In the genomic region with DNA sequence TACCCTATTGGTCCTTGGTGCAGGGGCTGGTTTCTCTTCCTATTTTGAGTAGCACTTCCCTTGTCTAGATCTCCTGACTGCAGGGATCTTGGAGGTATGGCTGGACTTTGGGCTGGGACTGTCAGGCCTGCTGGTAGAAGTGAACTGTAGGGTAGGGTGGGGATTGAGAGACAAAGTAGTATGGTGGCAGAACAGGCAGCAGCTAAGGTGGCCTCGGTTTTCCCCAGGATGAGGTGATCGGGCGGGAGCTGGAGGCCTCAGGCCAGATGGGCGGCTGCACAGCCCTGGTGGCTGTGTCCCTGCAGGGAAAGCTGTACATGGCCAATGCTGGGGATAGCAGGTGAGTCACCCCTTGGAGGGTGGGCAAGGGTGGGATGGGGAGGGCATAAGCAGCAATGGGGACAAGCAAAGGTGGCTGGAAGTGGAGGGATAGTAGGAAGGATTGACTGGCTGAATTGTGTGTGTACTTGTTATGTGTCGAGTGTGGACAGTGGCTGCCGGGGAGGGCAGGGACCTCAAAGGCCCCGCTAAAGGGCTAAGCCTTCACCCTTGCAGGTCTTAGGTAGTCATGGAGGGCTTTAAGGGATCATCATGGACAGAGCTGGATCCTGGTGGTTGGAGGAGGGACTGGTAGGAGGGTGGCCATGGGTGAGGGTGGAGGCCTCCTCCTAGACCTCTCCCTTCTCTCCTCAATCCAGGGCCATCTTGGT, we compare ENCODE assay signal across 11 cellular contexts. TPM values are rescaled to one million over a fixed set of nuclear protein-coding genes. Genes with fewer than 3 reads are reported as not detected.
DNase-seq lines count a peak whose midpoint lies in the region; ATAC-seq, FAIRE-seq and TF ChIP-seq lines count a peak whose summit lies in the region.
"Had no signal": no experiment of that assay in that cellular context is flagged by ENCODE, and none has a peak within 500 bp of the region (broad histone marks: within the 10 kb centered on the region; RNA-seq: fewer than 3 reads in every experiment).

No MANE protein-coding gene starts in this region.

- no peak for TF ChIP-seq CTCF in activated B cell treated with CpG ODN at 0.5 μM for 24 hours (IDR thresholded peaks at IDR 0.05)
- TF ChIP-seq CTCF in endothelial cell of umbilical vein (IDR thresholded peaks at IDR 0.05; ENCODE audit: extremely low read depth in 1 of 2, insufficient read depth in 1 of 2, low read depth in 1 of 2, low read length in 2 of 2), result no peak

- H3K4me3 Mint-ChIP-seq in activated CD4-positive, alpha-beta T cell treated with anti-CD3 and anti-CD28 coated beads, Interleukin-2, amount 10 ng/mL, durations not matched to agents 7 days and 5 days, result peak overlapping the region; percentile 86
- H3K4me3 Mint-ChIP-seq in activated B cell treated with CpG ODN at 0.5 μM for 24 hours, result peak overlapping the region; percentile 81
- H3K4me3 Mint-ChIP-seq in stimulated activated naive B cell treated with anti-CD40 and anti-IgM and Interleukin-4, amounts not matched to agents 10 μg/mL and 1 μg/mL and 100 μg/mL, for 72 hours, result peak overlapping the region; percentile 80 to 81

- H3K4me1 ChIP-seq in endothelial cell of umbilical vein (ENCODE audit: control insufficient read depth, extremely low read depth, insufficient read depth, low read length), result peaks cover 24% of the 10 kb centered on the region

- TF ChIP-seq POLR2A in endothelial cell of umbilical vein (IDR thresholded peaks at IDR 0.05; ENCODE audit: low read depth, low read length), result peak; percentile 8

- POLR2A ChIA-PET in activated CD4-positive, alpha-beta T cell treated with anti-CD3 and anti-CD28 coated beads, Interleukin-2, amount 10 ng/mL, durations not matched to agents 7 days and 5 days (lab: Charles Lee), result no interaction called here
- POLR2A ChIA-PET in activated B cell treated with CpG ODN at 0.5 μM for 24 hours (lab: Charles Lee), result interaction anchor here (0.7 to 12.1 kb wide), 6 partner anchors 9 to 41 kb away, joined by 5 to 147 read pairs (median 8); partner anchors contain the start of genes GLYCTK, TLR9, TWF2 and WDR82
- POLR2A ChIA-PET in endothelial cell of umbilical vein (lab: Charles Lee), result no interaction called here

- no peak overlapping the region for H3K4me3 ChIP-seq in endothelial cell of umbilical vein (replicated peaks in 1 of 3; ENCODE audit: insufficient read depth in 1 of 3, low read depth in 1 of 3, low read length in 3 of 3)

- no peak overlapping the region for H3K27ac ChIP-seq in endothelial cell of umbilical vein (ENCODE audit: insufficient read depth, low read depth, low read length)

- no TSS peak for BruUV-seq in endothelial cell of umbilical vein (replicated peaks; lab: Mats Ljungman, UMichigan)

- CTCF ChIA-PET in activated CD4-positive, alpha-beta T cell treated with anti-CD3 and anti-CD28 coated beads, Interleukin-2, amount 10 ng/mL, durations not matched to agents 7 days and 5 days (lab: Charles Lee), result interaction anchor here (0.9 to 2.6 kb wide), 9 partner anchors 8 to 31 kb away, joined by 3 to 15 read pairs (median 5); partner anchors contain the start of genes TWF2 and WDR82
- CTCF ChIA-PET in activated B cell treated with CpG ODN at 0.5 μM for 24 hours (lab: Charles Lee), result interaction anchor here (1.4 kb wide), 1 partner anchor 16 kb away, joined by 5 read pairs; no protein-coding TSS in a partner anchor
- CTCF ChIA-PET in endothelial cell of umbilical vein (lab: Charles Lee), result interaction anchor here (1.3 to 2.4 kb wide), 3 partner anchors 9 to 91 kb away, joined by 5 to 12 read pairs (median 9); partner anchors contain the start of gene TWF2

- H4K20me1 ChIP-seq in endothelial cell of umbilical vein (replicated peaks; ENCODE audit: control insufficient read depth, extremely low read depth, insufficient read depth, low read length), result no peaks in the 10 kb centered on the region

- no peaks in the 10 kb centered on the region for H3K9me3 Mint-ChIP-seq in activated CD4-positive, alpha-beta T cell treated with anti-CD3 and anti-CD28 coated beads, Interleukin-2, amount 10 ng/mL, durations not matched to agents 7 days and 5 days
- H3K9me3 Mint-ChIP-seq in activated B cell treated with CpG ODN at 0.5 μM for 24 hours, result no peaks in the 10 kb centered on the region
- H3K9me3 Mint-ChIP-seq in stimulated activated naive B cell treated with anti-CD40 and anti-IgM and Interleukin-4, amounts not matched to agents 10 μg/mL and 1 μg/mL and 100 μg/mL, for 72 hours, result peaks cover 0 to 1% of the 10 kb centered on the region in 2 donors

- no peaks in the 10 kb centered on the region for H3K9me3 ChIP-seq in endothelial cell of umbilical vein (replicated peaks; ENCODE audit: control insufficient read depth, insufficient read depth, low read length)

- no peak overlapping the region for H2AFZ ChIP-seq in endothelial cell of umbilical vein (ENCODE audit: low read depth, low read length)

- H3K79me2 ChIP-seq in endothelial cell of umbilical vein (ENCODE audit: control insufficient read depth, insufficient read depth, low read length), result no peaks in the 10 kb centered on the region

- peak overlapping the region; percentile 93 for H3K27ac Mint-ChIP-seq in activated CD4-positive, alpha-beta T cell treated with anti-CD3 and anti-CD28 coated beads, Interleukin-2, amount 10 ng/mL, durations not matched to agents 7 days and 5 days
- peak overlapping the region; percentile 68 for H3K27ac Mint-ChIP-seq in activated B cell treated with CpG ODN at 0.5 μM for 24 hours
- H3K27ac Mint-ChIP-seq in stimulated activated naive B cell treated with anti-CD40 and anti-IgM and Interleukin-4, amounts not matched to agents 10 μg/mL and 1 μg/mL and 100 μg/mL, for 72 hours, result peak overlapping the region; percentile 82

- H3K36me3 Mint-ChIP-seq in activated CD4-positive, alpha-beta T cell treated with anti-CD3 and anti-CD28 coated beads, Interleukin-2, amount 10 ng/mL, durations not matched to agents 7 days and 5 days (ENCODE audit: low read depth), result peaks cover 60% of the 10 kb centered on the region
- H3K36me3 Mint-ChIP-seq in activated B cell treated with CpG ODN at 0.5 μM for 24 hours (ENCODE audit: low read depth), result peaks cover 36% of the 10 kb centered on the region
- H3K36me3 Mint-ChIP-seq in stimulated activated naive B cell treated with anti-CD40 and anti-IgM and Interleukin-4, amounts not matched to agents 10 μg/mL and 1 μg/mL and 100 μg/mL, for 72 hours, result peaks cover 36 to 49% of the 10 kb centered on the region in 2 donors

- intact Hi-C loops in activated B cell treated with CpG ODN at 0.5 μM for 24 hours (cut with micrococcal nuclease), result loop anchor here (1.0 kb wide), 1 partner anchor 8 kb away; the partner anchor contains the start of gene TWF2
- intact Hi-C loops in endothelial cell of umbilical vein (cut with micrococcal nuclease), result no loop called here

- H3K4me2 ChIP-seq in endothelial cell of umbilical vein (ENCODE audit: insufficient read depth, low read length), result no peak overlapping the region

- peaks cover 0 to 13% of the 10 kb centered on the region in 2 experiments for H3K36me3 ChIP-seq in endothelial cell of umbilical vein (ENCODE audit: control insufficient read depth in 2 of 2, extremely low read depth in 1 of 2, insufficient read depth in 2 of 2, low read length in 2 of 2)

- H3K9ac ChIP-seq in endothelial cell of umbilical vein (replicated peaks; ENCODE audit: extremely low read depth, insufficient read depth, low read length), result no peak overlapping the region

- dilution Hi-C loops in endothelial cell of umbilical vein (cut with MboI; ENCODE audit: extremely low pct_ligation_motif_present, low sequenced_read_pairs), result no loop called here

- no peak for ATAC-seq in activated B cell treated with CpG ODN at 0.5 μM for 24 hours (ENCODE audit: low read depth)
- ATAC-seq in stimulated activated naive B cell treated with anti-CD40 and anti-IgM and Interleukin-4, amounts not matched to agents 10 μg/mL and 1 μg/mL and 100 μg/mL, for 72 hours (replicated peaks), result no peak
- no peak for ATAC-seq in HG03469 (IDR thresholded peaks at IDR 0.05; ENCODE audit: unreplicated experiment)
- ATAC-seq in GM18870 (IDR thresholded peaks at IDR 0.05; ENCODE audit: unreplicated experiment), result no peak

- no peaks in the 10 kb centered on the region for H3K9me1 ChIP-seq in endothelial cell of umbilical vein (replicated peaks; ENCODE audit: control insufficient read depth, extremely low read depth, insufficient read depth, low read length)

- H3K4me1 Mint-ChIP-seq in activated CD4-positive, alpha-beta T cell treated with anti-CD3 and anti-CD28 coated beads, Interleukin-2, amount 10 ng/mL, durations not matched to agents 7 days and 5 days, result peaks cover 81% of the 10 kb centered on the region
- H3K4me1 Mint-ChIP-seq in activated B cell treated with CpG ODN at 0.5 μM for 24 hours, result peaks cover 59% of the 10 kb centered on the region
- H3K4me1 Mint-ChIP-seq in stimulated activated naive B cell treated with anti-CD40 and anti-IgM and Interleukin-4, amounts not matched to agents 10 μg/mL and 1 μg/mL and 100 μg/mL, for 72 hours, result peaks cover 43 to 77% of the 10 kb centered on the region in 2 donors

- H3K27me3 Mint-ChIP-seq in activated CD4-positive, alpha-beta T cell treated with anti-CD3 and anti-CD28 coated beads, Interleukin-2, amount 10 ng/mL, durations not matched to agents 7 days and 5 days, result no peaks in the 10 kb centered on the region
- H3K27me3 Mint-ChIP-seq in activated B cell treated with CpG ODN at 0.5 μM for 24 hours, result no peaks in the 10 kb centered on the region
- H3K27me3 Mint-ChIP-seq in stimulated activated naive B cell treated with anti-CD40 and anti-IgM and Interleukin-4, amounts not matched to agents 10 μg/mL and 1 μg/mL and 100 μg/mL, for 72 hours, result no peaks in the 10 kb centered on the region

- DNase-seq in activated CD4-positive, alpha-beta T cell treated with anti-CD3 and anti-CD28 coated beads, Interleukin-2, amount 10 ng/mL, durations not matched to agents 7 days and 5 days, result no peak
- DNase-seq in activated CD4-positive, alpha-beta T cell treated with anti-CD3 and anti-CD28 coated beads, Interleukin-2, amount 50 U/mL, for 1 hour, result no peak
- DNase-seq in activated B cell treated with CpG ODN at 0.5 μM for 24 hours, result no peak
- no peak for DNase-seq in endothelial cell of umbilical vein (ENCODE audit: low read depth, low spot score)
- DNase-seq in stimulated activated naive B cell treated with anti-CD40 and anti-IgM and Interleukin-4, amounts not matched to agents 10 μg/mL and 1 μg/mL and 100 μg/mL, for 72 hours, result no peak
- DNase-seq in middle frontal gyrus (ENCODE audit: extremely low spot score, low spot score), result no peak
- DNase-seq: trophoblast cell had no signal

- FAIRE-seq in endothelial cell of umbilical vein (lab: Jason Lieb, UNC), result no peak
- FAIRE-seq: GM19239, TTC549 had no signal

- H3K27me3 ChIP-seq in endothelial cell of umbilical vein (ENCODE audit: control insufficient read depth in 2 of 2, insufficient read depth in 2 of 2, low read length in 2 of 2), result no peaks in the 10 kb centered on the region

RNA-seq across cellular contexts. Expression of gene PPM1M, which starts 2.1 kb away (rescaled TPM):
- total RNA-seq in activated CD4-positive, alpha-beta T cell treated with anti-CD3 and anti-CD28 coated beads, Interleukin-2, amount 10 ng/mL, durations not matched to agents 7 days and 5 days, result 10 to 100 TPM; 82.2 to 92.7 TPM
- total RNA-seq in activated B cell treated with CpG ODN at 0.5 μM for 24 hours, result 44.4 and 44.6 TPM in 2 replicates
- total RNA-seq in endothelial cell of umbilical vein, result 13.0 and 13.7 TPM in 2 replicates
- 17.5 and 19.4 TPM in 2 replicates for polyA plus RNA-seq in endothelial cell of umbilical vein
- polyA plus RNA-seq in endothelial cell of umbilical vein (2011; cell fraction: cytosol; rRNA removed), result 17.0 and 18.8 TPM in 2 replicates
- polyA plus RNA-seq in endothelial cell of umbilical vein (2011; cell fraction: nucleus; rRNA removed), result 41.2 and 45.2 TPM in 2 replicates
- polyA plus RNA-seq in endothelial cell of umbilical vein (2012), result 12.7 and 17.3 TPM in 2 replicates
- 19.9 and 21.2 TPM in 2 replicates for polyA minus RNA-seq in endothelial cell of umbilical vein
- 4.9 TPM for polyA minus RNA-seq in endothelial cell of umbilical vein (2011; cell fraction: cytosol; rRNA and poly(A)+ RNA removed)
- polyA minus RNA-seq in endothelial cell of umbilical vein (2011; cell fraction: nucleus; rRNA and poly(A)+ RNA removed), result 5.7 and 6.5 TPM in 2 replicates

RNA-seq across cellular contexts. Expression of gene TWF2, which starts 8.7 kb away (rescaled TPM):
- total RNA-seq in activated CD4-positive, alpha-beta T cell treated with anti-CD3 and anti-CD28 coated beads, Interleukin-2, amount 10 ng/mL, durations not matched to agents 7 days and 5 days, result 100 to 1,000 TPM; 117 to 119 TPM
- total RNA-seq in activated B cell treated with CpG ODN at 0.5 μM for 24 hours, result 74.1 and 76.7 TPM in 2 replicates
- total RNA-seq in endothelial cell of umbilical vein, result 82.6 and 82.9 TPM in 2 replicates
- 134 and 156 TPM in 2 replicates for polyA plus RNA-seq in endothelial cell of umbilical vein
- polyA plus RNA-seq in endothelial cell of umbilical vein (2011; cell fraction: cytosol; rRNA removed), result 139 and 157 TPM in 2 replicates
- polyA plus RNA-seq in endothelial cell of umbilical vein (2011; cell fraction: nucleus; rRNA removed), result 60.1 and 64.9 TPM in 2 replicates
- polyA plus RNA-seq in endothelial cell of umbilical vein (2012), result 67.6 and 80.8 TPM in 2 replicates
- 58.5 and 59.4 TPM in 2 replicates for polyA minus RNA-seq in endothelial cell of umbilical vein
- 37.1 TPM for polyA minus RNA-seq in endothelial cell of umbilical vein (2011; cell fraction: cytosol; rRNA and poly(A)+ RNA removed)
- 11.3 and 17.6 TPM in 2 replicates for polyA minus RNA-seq in endothelial cell of umbilical vein (2011; cell fraction: nucleus; rRNA and poly(A)+ RNA removed)

RNA-seq across cellular contexts. Expression of gene TLR9, which starts 22.2 kb away (rescaled TPM):
- under 1 TPM; 0.55 to 0.65 TPM for total RNA-seq in activated CD4-positive, alpha-beta T cell treated with anti-CD3 and anti-CD28 coated beads, Interleukin-2, amount 10 ng/mL, durations not matched to agents 7 days and 5 days
- total RNA-seq in activated B cell treated with CpG ODN at 0.5 μM for 24 hours (10.4 and 11.4 TPM in 2 replicates), endothelial cell of umbilical vein (0.07 TPM in 1 of 2 replicates, not detected in the other)
- polyA plus RNA-seq in endothelial cell of umbilical vein, result 0.11 TPM in 1 of 2 replicates, not detected in the other
- 0.03 TPM in 1 of 2 replicates, not detected in the other for polyA plus RNA-seq in endothelial cell of umbilical vein (2011; cell fraction: cytosol; rRNA removed)
- polyA plus RNA-seq in endothelial cell of umbilical vein (2011; cell fraction: nucleus; rRNA removed), result 0.17 and 0.18 TPM in 2 replicates
- not detected in 2 replicates for polyA plus RNA-seq in endothelial cell of umbilical vein (2012)
- not detected in 2 replicates for polyA minus RNA-seq in endothelial cell of umbilical vein
- not detected for polyA minus RNA-seq in endothelial cell of umbilical vein (2011; cell fraction: cytosol; rRNA and poly(A)+ RNA removed)
- not detected in 2 replicates for polyA minus RNA-seq in endothelial cell of umbilical vein (2011; cell fraction: nucleus; rRNA and poly(A)+ RNA removed)

RNA-seq across cellular contexts. Expression of gene WDR82, which starts 30.8 kb away (rescaled TPM):
- 100 to 1,000 TPM; 140 to 143 TPM for total RNA-seq in activated CD4-positive, alpha-beta T cell treated with anti-CD3 and anti-CD28 coated beads, Interleukin-2, amount 10 ng/mL, durations not matched to agents 7 days and 5 days
- 84.1 and 86.4 TPM in 2 replicates for total RNA-seq in activated B cell treated with CpG ODN at 0.5 μM for 24 hours
- total RNA-seq in endothelial cell of umbilical vein, result 71.3 and 71.8 TPM in 2 replicates
- 30.7 and 39.9 TPM in 2 replicates for polyA plus RNA-seq in endothelial cell of umbilical vein
- polyA plus RNA-seq in endothelial cell of umbilical vein (2011; cell fraction: cytosol; rRNA removed), result 47.1 and 47.5 TPM in 2 replicates
- 23.6 and 27.9 TPM in 2 replicates for polyA plus RNA-seq in endothelial cell of umbilical vein (2011; cell fraction: nucleus; rRNA removed)
- polyA plus RNA-seq in endothelial cell of umbilical vein (2012), result 53.4 and 68.6 TPM in 2 replicates
- polyA minus RNA-seq in endothelial cell of umbilical vein, result 90.5 and 93.4 TPM in 2 replicates
- polyA minus RNA-seq in endothelial cell of umbilical vein (2011; cell fraction: cytosol; rRNA and poly(A)+ RNA removed), result 39.2 TPM
- 27.0 and 37.1 TPM in 2 replicates for polyA minus RNA-seq in endothelial cell of umbilical vein (2011; cell fraction: nucleus; rRNA and poly(A)+ RNA removed)

RNA-seq across cellular contexts. Expression of gene GLYCTK, which starts 40.0 kb away (rescaled TPM):
- 10 to 100 TPM; 25.0 to 29.4 TPM for total RNA-seq in activated CD4-positive, alpha-beta T cell treated with anti-CD3 and anti-CD28 coated beads, Interleukin-2, amount 10 ng/mL, durations not matched to agents 7 days and 5 days
- total RNA-seq in activated B cell treated with CpG ODN at 0.5 μM for 24 hours (28.2 and 33.5 TPM in 2 replicates), endothelial cell of umbilical vein (20.9 and 24.1 TPM in 2 replicates)
- 35.4 and 43.6 TPM in 2 replicates for polyA plus RNA-seq in endothelial cell of umbilical vein
- 17.4 and 25.7 TPM in 2 replicates for polyA plus RNA-seq in endothelial cell of umbilical vein (2011; cell fraction: cytosol; rRNA removed)
- polyA plus RNA-seq in endothelial cell of umbilical vein (2011; cell fraction: nucleus; rRNA removed), result 77.4 and 78.4 TPM in 2 replicates
- polyA plus RNA-seq in endothelial cell of umbilical vein (2012), result 8.9 and 10.4 TPM in 2 replicates
- 24.2 and 29.7 TPM in 2 replicates for polyA minus RNA-seq in endothelial cell of umbilical vein
- polyA minus RNA-seq in endothelial cell of umbilical vein (2011; cell fraction: cytosol; rRNA and poly(A)+ RNA removed), result 5.3 TPM
- 29.3 and 39.2 TPM in 2 replicates for polyA minus RNA-seq in endothelial cell of umbilical vein (2011; cell fraction: nucleus; rRNA and poly(A)+ RNA removed)
